26 cellular contexts compared by ENCODE assay signal in genomic region chr20:62799873-62800272, GRCh38. TPM values are rescaled to one million over a fixed set of nuclear protein-coding genes. Genes with fewer than 3 reads are reported as not detected.
A peak's percentile ranks its signal among the peaks of the same experiment; 100 is the strongest.
DNase-seq lines count a peak whose midpoint lies in the region; ATAC-seq, FAIRE-seq and TF ChIP-seq lines count a peak whose summit lies in the region.
"Had no signal": no experiment of that assay in that cellular context is flagged by ENCODE, and none has a peak within 500 bp of the region (broad histone marks: within the 10 kb centered on the region; RNA-seq: fewer than 3 reads in every experiment).

No MANE protein-coding gene starts in this region.

- no peak for ATAC-seq in HepG2
- no peak for ATAC-seq in right lobe of liver
- ATAC-seq in activated CD8-positive, alpha-beta T cell treated with anti-CD3 and anti-CD28 coated beads for 36 hours = no peak
- ATAC-seq: Panc1 had no signal

- no peak overlapping the region for H3K4me3 Mint-ChIP-seq in activated CD8-positive, alpha-beta T cell treated with anti-CD3 and anti-CD28 coated beads for 36 hours

- H2AFZ ChIP-seq in HepG2 (ENCODE audit: low read length) = no peak overlapping the region

- no peak for DNase-seq in HepG2 (ENCODE audit: low spot score)
- DNase-seq in right lobe of liver = no peak
- peak; percentile 46 for DNase-seq in dermis blood vessel endothelial cell
- DNase-seq in NCI-H345 (lab: John Stamatoyannopoulos, UW) = no peak
- no peak for DNase-seq in activated CD8-positive, alpha-beta T cell treated with anti-CD3 and anti-CD28 coated beads for 36 hours
- DNase-seq in spleen = no peak
- DNase-seq: 8988T; CD4-positive, CD25-positive, alpha-beta regulatory T cell; COR-L47; DMS79; Kasumi-1; NCI-H1048; NCI-H1417 treated with DMSO at 0.1 percent for 48 hours; NCI-H187; NCI-H2107; NCI-H2227 treated with DMSO at 0.1 percent for 48 hours; NCI-H510A treated with DMSO at 0.1 percent for 48 hours; NCI-H774; NK-92 treated with Interleukin-12 subunit alpha and Interleukin-12 subunit beta, amount 100 ng/mL, for 24 hours; SJCRH30 had no signal

- H3K4me1 Mint-ChIP-seq in activated CD8-positive, alpha-beta T cell treated with anti-CD3 and anti-CD28 coated beads for 36 hours (ENCODE audit: low read depth) = peaks cover 23% of the 10 kb centered on the region

- H3K27ac Mint-ChIP-seq in activated CD8-positive, alpha-beta T cell treated with anti-CD3 and anti-CD28 coated beads for 36 hours = no peak overlapping the region
- H3K27ac Mint-ChIP-seq: CD4-positive, CD25-positive, alpha-beta regulatory T cell had no signal

- H3K9me3 Mint-ChIP-seq in activated CD8-positive, alpha-beta T cell treated with anti-CD3 and anti-CD28 coated beads for 36 hours = no peaks in the 10 kb centered on the region
- H3K9me3 Mint-ChIP-seq: CD4-positive, CD25-positive, alpha-beta regulatory T cell; IgD-negative memory B cell had no signal

- no peak overlapping the region for H3K4me2 ChIP-seq in HepG2 (ENCODE audit: low read depth, low read length)

- WGBS in HepG2 (ENCODE audit: low lambda C conversion rate) = 94% methylated on average over 10 of the region's 10 CpGs
- WGBS in right lobe of liver (ENCODE audit: insufficient coverage, low coverage, low lambda C conversion rate, missing lambda C conversion rate) = 64% methylated on average over 2 of the region's 10 CpGs
- WGBS in spleen, 5 donors = 86 to 93% (median 88%) methylated on average over 9 to 10 of the region's 10 CpGs

- peak in 1 of 2 experiments; percentile 39; a peak in 1 of 4 replicates for TF ChIP-seq POLR2A in HepG2 (IDR thresholded peaks at IDR 0.05; ENCODE audit: insufficient read depth in 1 of 2, low read depth in 2 of 2, low read length in 2 of 2)
- no peak for TF ChIP-seq POLR2A in right lobe of liver (IDR thresholded peaks at IDR 0.05)
- no peak for TF ChIP-seq POLR2A in spleen (IDR thresholded peaks at IDR 0.05)

- no peak for FAIRE-seq in HepG2 (lab: Jason Lieb, UNC)

- H3K9me3 ChIP-seq in HepG2 (ENCODE audit: low read length) (no peaks in the 10 kb centered on the region), right lobe of liver (no peaks in the 10 kb centered on the region), spleen (no peaks in the 10 kb centered on the region)
- H3K9me3 ChIP-seq: SJCRH30 had no signal

- peaks cover 29% of the 10 kb centered on the region for H3K36me3 Mint-ChIP-seq in activated CD8-positive, alpha-beta T cell treated with anti-CD3 and anti-CD28 coated beads for 36 hours (ENCODE audit: low read depth)

- no peak overlapping the region for H3K9ac ChIP-seq in HepG2 (ENCODE audit: insufficient read depth, low read depth, low read length)

- POLR2A ChIA-PET in HepG2 (lab: Yijun Ruan, JAX) = no interaction called here
- POLR2A ChIA-PET in activated CD8-positive, alpha-beta T cell treated with anti-CD3 and anti-CD28 coated beads for 36 hours (lab: Charles Lee) = no interaction called here

- TF ChIP-seq RAD21 in HepG2 (CRISPR knock-in tag; IDR thresholded peaks at IDR 0.05) = no peak

- in situ Hi-C loops in HepG2 (cut with HindIII; ENCODE audit: extremely low pct_ligation_motif_present, low pct_unique_long_range_greater_than_20kb) = loop anchor here (25.0 kb wide), 1 partner anchor 288 kb away; no protein-coding TSS in a partner anchor

- H3K79me2 ChIP-seq in HepG2 (ENCODE audit: insufficient read depth, low read length) = peaks cover 8% of the 10 kb centered on the region

- H4K20me1 ChIP-seq in HepG2 (ENCODE audit: insufficient read depth, low read length) = peaks cover 5% of the 10 kb centered on the region; the same call in 1 of the 2 replicates

- TF ChIP-seq CTCF in HepG2 (CRISPR knock-in tag; IDR thresholded peaks at IDR 0.05) = no peak
- TF ChIP-seq CTCF in right lobe of liver (IDR thresholded peaks at IDR 0.05) = no peak
- no peak for TF ChIP-seq CTCF in activated CD8-positive, alpha-beta T cell treated with anti-CD3 and anti-CD28 coated beads for 36 hours (IDR thresholded peaks at IDR 0.05)
- TF ChIP-seq CTCF in spleen (IDR thresholded peaks at IDR 0.05 in 8 of 11, conservative IDR thresholded peaks at IDR 0.05 in 3 of 11) = no peak

- no TSS peak for BruUV-seq in HepG2 (replicated peaks; lab: Mats Ljungman, UMichigan)

- intact Hi-C loops in HepG2 (cut with micrococcal nuclease; ENCODE audit: unreplicated experiment) (loop anchor here (10.0 kb wide), 1 partner anchor 425 kb away; no protein-coding TSS in a partner anchor), right lobe of liver (cut with DNase I) (no loop called here), spleen (cut with DNase I; ENCODE audit: low total_unique reads) (no loop called here)
- intact Hi-C loops in activated CD8-positive, alpha-beta T cell treated with anti-CD3 and anti-CD28 coated beads for 36 hours (cut with micrococcal nuclease) = loop anchor here (10.0 kb wide), 1 partner anchor 145 kb away; no protein-coding TSS in a partner anchor

- H3K36me3 ChIP-seq in HepG2 (replicated peaks in 1 of 2; ENCODE audit: control insufficient read depth in 1 of 2, insufficient read depth in 2 of 2, low read length in 2 of 2) (peaks cover 27 to 36% of the 10 kb centered on the region in 2 experiments), right lobe of liver (peaks cover 0 to 26% (median 9%) of the 10 kb centered on the region in 4 donors), spleen (peaks cover 0 to 40% (median 37%) of the 10 kb centered on the region in 6 donors)

- H3K27me3 ChIP-seq in HepG2 (ENCODE audit: control insufficient read depth in 1 of 2, insufficient read depth in 2 of 2, low read length in 2 of 2) (no peaks in the 10 kb centered on the region), right lobe of liver (no peaks in the 10 kb centered on the region), spleen (replicated peaks in 1 of 7) (no peaks in the 10 kb centered on the region)
- H3K27me3 ChIP-seq: SJCRH30 had no signal

- peaks cover 36% of the 10 kb centered on the region for H3K4me1 ChIP-seq in HepG2 (ENCODE audit: insufficient read depth, low read length)
- H3K4me1 ChIP-seq in right lobe of liver = peaks cover 0 to 37% (median 13%) of the 10 kb centered on the region in 4 donors
- peaks cover 10 to 60% (median 35%) of the 10 kb centered on the region in 6 donors for H3K4me1 ChIP-seq in spleen

- CTCF ChIA-PET in HepG2 (lab: Yijun Ruan, JAX; ENCODE audit: low intra/inter-chr PET ratio, low total read pairs) = interaction anchor here (0.8 kb wide), 1 partner anchor 8 kb away, joined by 3 read pairs; no protein-coding TSS in a partner anchor
- CTCF ChIA-PET in activated CD8-positive, alpha-beta T cell treated with anti-CD3 and anti-CD28 coated beads for 36 hours (lab: Charles Lee) = interaction anchor here (1.6 kb wide), 1 partner anchor 8 kb away, joined by 12 read pairs; no protein-coding TSS in a partner anchor

- H3K27me3 Mint-ChIP-seq in activated CD8-positive, alpha-beta T cell treated with anti-CD3 and anti-CD28 coated beads for 36 hours = no peaks in the 10 kb centered on the region
- H3K27me3 Mint-ChIP-seq: IgD-negative memory B cell had no signal

- TF ChIP-seq EP300 in HepG2 (IDR thresholded peaks at IDR 0.05; ENCODE audit: low read depth in 2 of 2, low read length in 2 of 2) (no peak), HepG2 (CRISPR knock-in tag; IDR thresholded peaks at IDR 0.05; ENCODE audit: borderline replicate concordance) (no peak)

- H3K4me3 ChIP-seq in HepG2 (replicated peaks in 1 of 3; ENCODE audit: insufficient read depth in 1 of 3, low read depth in 2 of 3, low read length in 3 of 3) (no peak overlapping the region), right lobe of liver (no peak overlapping the region), spleen (no peak overlapping the region)
- H3K4me3 ChIP-seq: SJCRH30 had no signal

- no peak overlapping the region for H3K27ac ChIP-seq in HepG2 (ENCODE audit: extremely low read length, insufficient read depth, low read length)
- H3K27ac ChIP-seq in right lobe of liver = no peak overlapping the region
- H3K27ac ChIP-seq in angular gyrus (ENCODE audit: low read depth, low read length) = peak overlapping the region; percentile 54
- peak overlapping the region; percentile 41 for H3K27ac ChIP-seq in temporal lobe (ENCODE audit: low read depth, low read length)
- no peak overlapping the region for H3K27ac ChIP-seq in spleen
- H3K27ac ChIP-seq: SJCRH30 had no signal

RNA-seq across cellular contexts. Expression of gene MRGBP, which starts 3.6 kb away (rescaled TPM):
- total RNA-seq in HepG2 (2016; rRNA removed; fragmentation: Illumina TruSeq; extraction: Trizol) (34.8 and 35.9 TPM in 2 replicates), right lobe of liver (1 to 10 TPM; 3.3 to 8.0 (median 5.3) TPM), dermis blood vessel endothelial cell (18.5 and 19.5 TPM in 2 replicates), temporal lobe (9.8 TPM), spleen (10 to 100 TPM in 4 of 7 donors, 1 to 10 TPM in 3; 8.5 to 15.7 (median 12.0) TPM)
- total RNA-seq in HepG2 (2016; cell fraction: cytosol; rRNA removed; fragmentation: Illumina TruSeq; extraction: Trizol; ENCODE audit: low read depth) = 79.0 and 80.7 TPM in 2 replicates
- total RNA-seq in HepG2 (2016; cell fraction: insoluble cytoplasmic fraction; rRNA removed; fragmentation: Illumina TruSeq; extraction: Trizol) = 31.8 and 38.7 TPM in 2 replicates
- 96.7 and 98.0 TPM in 2 replicates for total RNA-seq in HepG2 (2016; cell fraction: membrane; rRNA removed; fragmentation: Illumina TruSeq; extraction: Trizol)
- 17.0 and 18.5 TPM in 2 replicates for total RNA-seq in HepG2 (2016; cell fraction: nucleus; rRNA removed; fragmentation: Illumina TruSeq; extraction: Trizol)
- polyA plus RNA-seq in HepG2 (2011; rRNA removed) (31.6 and 34.2 TPM in 2 replicates), spleen (10 to 100 TPM; 10.6 to 13.1 (median 12.6) TPM)
- 30.7 and 37.2 TPM in 2 replicates for polyA plus RNA-seq in HepG2 (2011; cell fraction: cytosol; rRNA removed)
- polyA plus RNA-seq in HepG2 (2011; cell fraction: nucleus; rRNA removed) = 29.7 and 36.4 TPM in 2 replicates
- 21.6 and 23.1 TPM in 2 replicates for polyA plus RNA-seq in HepG2 (2012)
- polyA plus RNA-seq in HepG2 (2016; cell fraction: cytosol; fragmentation: Illumina TruSeq; extraction: Trizol; ENCODE audit: low read depth) = 88.5 and 96.5 TPM in 2 replicates
- 34.9 and 39.2 TPM in 2 replicates for polyA plus RNA-seq in HepG2 (2016; cell fraction: insoluble cytoplasmic fraction; fragmentation: Illumina TruSeq; extraction: Trizol; ENCODE audit: low read depth)
- 88.7 and 90.6 TPM in 2 replicates for polyA plus RNA-seq in HepG2 (2016; cell fraction: membrane; fragmentation: Illumina TruSeq; extraction: Trizol; ENCODE audit: low read depth)
- 40.3 and 42.7 TPM in 2 replicates for polyA plus RNA-seq in HepG2 (2016; cell fraction: nucleus; fragmentation: Illumina TruSeq; extraction: Trizol; ENCODE audit: insufficient read depth, low read depth)
- 21.2 and 36.8 TPM in 2 replicates for polyA minus RNA-seq in HepG2 (2011; rRNA and poly(A)+ RNA removed; ENCODE audit: low replicate concordance)
- 12.7 and 13.0 TPM in 2 replicates for polyA minus RNA-seq in HepG2 (2011; cell fraction: cytosol; rRNA and poly(A)+ RNA removed)
- 10.2 and 10.9 TPM in 2 replicates for polyA minus RNA-seq in HepG2 (2011; cell fraction: nucleus; rRNA and poly(A)+ RNA removed)
- 10 to 100 TPM; 18.5 to 18.9 TPM for total RNA-seq in activated CD8-positive, alpha-beta T cell treated with anti-CD3 and anti-CD28 coated beads for 36 hours

RNA-seq across cellular contexts. Expression of gene OGFR, which starts 4.8 kb away (rescaled TPM):
- 68.3 and 81.8 TPM in 2 replicates for total RNA-seq in HepG2 (2016; rRNA removed; fragmentation: Illumina TruSeq; extraction: Trizol)
- 6.3 and 8.7 TPM in 2 replicates for total RNA-seq in HepG2 (2016; cell fraction: cytosol; rRNA removed; fragmentation: Illumina TruSeq; extraction: Trizol; ENCODE audit: low read depth)
- 58.8 and 84.2 TPM in 2 replicates for total RNA-seq in HepG2 (2016; cell fraction: insoluble cytoplasmic fraction; rRNA removed; fragmentation: Illumina TruSeq; extraction: Trizol)
- 20.8 and 24.4 TPM in 2 replicates for total RNA-seq in HepG2 (2016; cell fraction: membrane; rRNA removed; fragmentation: Illumina TruSeq; extraction: Trizol)
- total RNA-seq in HepG2 (2016; cell fraction: nucleus; rRNA removed; fragmentation: Illumina TruSeq; extraction: Trizol) = 33.8 and 41.3 TPM in 2 replicates
- 47.7 and 62.2 TPM in 2 replicates for polyA plus RNA-seq in HepG2 (2011; rRNA removed)
- polyA plus RNA-seq in HepG2 (2011; cell fraction: cytosol; rRNA removed) = 58.6 and 82.5 TPM in 2 replicates
- polyA plus RNA-seq in HepG2 (2011; cell fraction: nucleus; rRNA removed) = 105 and 121 TPM in 2 replicates
- 34.0 and 38.1 TPM in 2 replicates for polyA plus RNA-seq in HepG2 (2012)
- polyA plus RNA-seq in HepG2 (2016; cell fraction: cytosol; fragmentation: Illumina TruSeq; extraction: Trizol; ENCODE audit: low read depth) = 4.2 and 4.7 TPM in 2 replicates
- 68.1 and 77.5 TPM in 2 replicates for polyA plus RNA-seq in HepG2 (2016; cell fraction: insoluble cytoplasmic fraction; fragmentation: Illumina TruSeq; extraction: Trizol; ENCODE audit: low read depth)
- 11.5 and 14.2 TPM in 2 replicates for polyA plus RNA-seq in HepG2 (2016; cell fraction: membrane; fragmentation: Illumina TruSeq; extraction: Trizol; ENCODE audit: low read depth)
- 103 and 104 TPM in 2 replicates for polyA plus RNA-seq in HepG2 (2016; cell fraction: nucleus; fragmentation: Illumina TruSeq; extraction: Trizol; ENCODE audit: insufficient read depth, low read depth)
- polyA minus RNA-seq in HepG2 (2011; rRNA and poly(A)+ RNA removed; ENCODE audit: low replicate concordance) = 38.5 and 45.1 TPM in 2 replicates
- 39.4 and 42.5 TPM in 2 replicates for polyA minus RNA-seq in HepG2 (2011; cell fraction: cytosol; rRNA and poly(A)+ RNA removed)
- 15.1 and 20.0 TPM in 2 replicates for polyA minus RNA-seq in HepG2 (2011; cell fraction: nucleus; rRNA and poly(A)+ RNA removed)
- total RNA-seq in right lobe of liver = 10 to 100 TPM; 40.7 to 48.1 (median 47.0) TPM
- total RNA-seq in dermis blood vessel endothelial cell = 48.8 and 58.4 TPM in 2 replicates
- 17.9 TPM for total RNA-seq in temporal lobe
- 10 to 100 TPM; 53.6 to 55.2 TPM for total RNA-seq in activated CD8-positive, alpha-beta T cell treated with anti-CD3 and anti-CD28 coated beads for 36 hours
- total RNA-seq in spleen = 10 to 100 TPM; 69.8 to 91.0 (median 78.2) TPM
- 100 to 1,000 TPM in 1 of 3 donors, 10 to 100 TPM in 2; 46.0 to 127 (median 66.9) TPM for polyA plus RNA-seq in spleen

RNA-seq across cellular contexts. Expression of gene COL9A3, which starts 17.0 kb away (rescaled TPM):
- total RNA-seq in HepG2 (2016; rRNA removed; fragmentation: Illumina TruSeq; extraction: Trizol) (53.3 and 204 TPM in 2 replicates), right lobe of liver (1 to 10 TPM; 1.5 to 7.6 (median 3.5) TPM), dermis blood vessel endothelial cell (1.3 and 1.9 TPM in 2 replicates), temporal lobe (22.9 TPM), spleen (10 to 100 TPM in 3 of 7 donors, 1 to 10 TPM in 4; 1.2 to 16.7 (median 6.8) TPM)
- 13.9 and 15.8 TPM in 2 replicates for total RNA-seq in HepG2 (2016; cell fraction: cytosol; rRNA removed; fragmentation: Illumina TruSeq; extraction: Trizol; ENCODE audit: low read depth)
- 48.0 and 215 TPM in 2 replicates for total RNA-seq in HepG2 (2016; cell fraction: insoluble cytoplasmic fraction; rRNA removed; fragmentation: Illumina TruSeq; extraction: Trizol)
- total RNA-seq in HepG2 (2016; cell fraction: membrane; rRNA removed; fragmentation: Illumina TruSeq; extraction: Trizol) = 19.3 and 20.8 TPM in 2 replicates
- 216 and 254 TPM in 2 replicates for total RNA-seq in HepG2 (2016; cell fraction: nucleus; rRNA removed; fragmentation: Illumina TruSeq; extraction: Trizol)
- polyA plus RNA-seq in HepG2 (2011; rRNA removed) (155 and 175 TPM in 2 replicates), spleen (10 to 100 TPM; 10.9 to 14.7 (median 13.1) TPM)
- polyA plus RNA-seq in HepG2 (2011; cell fraction: cytosol; rRNA removed) = 84.5 and 113 TPM in 2 replicates
- 1,291 and 1,782 TPM in 2 replicates for polyA plus RNA-seq in HepG2 (2011; cell fraction: nucleus; rRNA removed)
- polyA plus RNA-seq in HepG2 (2012) = 79.9 and 172 TPM in 2 replicates
- polyA plus RNA-seq in HepG2 (2016; cell fraction: cytosol; fragmentation: Illumina TruSeq; extraction: Trizol; ENCODE audit: low read depth) = 9.2 and 9.5 TPM in 2 replicates
- polyA plus RNA-seq in HepG2 (2016; cell fraction: insoluble cytoplasmic fraction; fragmentation: Illumina TruSeq; extraction: Trizol; ENCODE audit: low read depth) = 55.1 and 66.2 TPM in 2 replicates
- polyA plus RNA-seq in HepG2 (2016; cell fraction: membrane; fragmentation: Illumina TruSeq; extraction: Trizol; ENCODE audit: low read depth) = 17.0 and 20.1 TPM in 2 replicates
- 637 and 662 TPM in 2 replicates for polyA plus RNA-seq in HepG2 (2016; cell fraction: nucleus; fragmentation: Illumina TruSeq; extraction: Trizol; ENCODE audit: insufficient read depth, low read depth)
- 5.1 and 12.2 TPM in 2 replicates for polyA minus RNA-seq in HepG2 (2011; rRNA and poly(A)+ RNA removed; ENCODE audit: low replicate concordance)
- polyA minus RNA-seq in HepG2 (2011; cell fraction: cytosol; rRNA and poly(A)+ RNA removed) = 23.0 and 25.3 TPM in 2 replicates
- 56.8 and 67.0 TPM in 2 replicates for polyA minus RNA-seq in HepG2 (2011; cell fraction: nucleus; rRNA and poly(A)+ RNA removed)
- total RNA-seq in activated CD8-positive, alpha-beta T cell treated with anti-CD3 and anti-CD28 coated beads for 36 hours = not detected
- total RNA-seq: CD4-positive, CD25-positive, alpha-beta regulatory T cell; H4; MCF 10A had no signal
- polyA plus RNA-seq: CD4-positive, CD25-positive, alpha-beta regulatory T cell had no signal

Comparison
In these comparisons a context has a peak if more than half of its experiments do, and no peak if none do; other contexts are left out.
1. intact Hi-C loops: an anchor here in HepG2 (10.0 kb wide) and activated CD8-positive, alpha-beta T cell treated with anti-CD3 and anti-CD28 coated beads for 36 hours (10.0 kb wide); none called in right lobe of liver and spleen.
2. H3K27ac ChIP-seq: peak in angular gyrus (single experiment) and temporal lobe (single experiment); none in HepG2 (single experiment), right lobe of liver (0 of 3) and spleen (0 of 8).